Comparison of ENCODE assay signal across 18 cellular contexts in genomic region chr6:43734294-43734665, GRCh38. TPM values are rescaled to one million over a fixed set of nuclear protein-coding genes. Genes with fewer than 3 reads are reported as not detected.
DNase-seq lines count a peak whose midpoint lies in the region; ATAC-seq and TF ChIP-seq lines count a peak whose summit lies in the region.
"Had no signal": no experiment of that assay in that cellular context is flagged by ENCODE, and none has a peak within 500 bp of the region (broad histone marks: within the 10 kb centered on the region; RNA-seq: fewer than 3 reads in every experiment).

No MANE protein-coding gene starts in this region.

- H3K9ac ChIP-seq in neural progenitor cell (no peak overlapping the region), PC-3 (ENCODE audit: low read length) (no peak overlapping the region)

- H3K36me3 ChIP-seq in neural progenitor cell (no peaks in the 10 kb centered on the region), PC-3 (ENCODE audit: low read depth, low read length) (no peaks in the 10 kb centered on the region)
- H3K36me3 ChIP-seq: ovary had no signal

- no peaks in the 10 kb centered on the region for H4K20me1 ChIP-seq in neural progenitor cell (ENCODE audit: low read depth)
- H4K20me1 ChIP-seq in PC-3 (ENCODE audit: low read length): no peaks in the 10 kb centered on the region

- H3K9me3 ChIP-seq in neural progenitor cell (ENCODE audit: low read depth): peaks cover 7% of the 10 kb centered on the region
- peaks cover 8% of the 10 kb centered on the region; the same call in 1 of the 2 replicates for H3K9me3 ChIP-seq in PC-3 (ENCODE audit: low read length)

- no peaks in the 10 kb centered on the region for H3K36me3 Mint-ChIP-seq in activated CD8-positive, alpha-beta T cell treated with anti-CD3 and anti-CD28 coated beads for 36 hours (ENCODE audit: low read depth)
- H3K36me3 Mint-ChIP-seq in neural progenitor cell: peaks cover 2% of the 10 kb centered on the region

- peaks cover 9% of the 10 kb centered on the region for H3K4me1 ChIP-seq in neural progenitor cell
- peaks cover 9% of the 10 kb centered on the region for H3K4me1 ChIP-seq in PC-3 (ENCODE audit: insufficient read depth, low read length)

- peaks cover 19% of the 10 kb centered on the region for H3K9me3 Mint-ChIP-seq in activated CD8-positive, alpha-beta T cell treated with anti-CD3 and anti-CD28 coated beads for 36 hours
- H3K9me3 Mint-ChIP-seq in neural progenitor cell: peaks cover 18% of the 10 kb centered on the region

- no TSS peak for BruUV-seq in PC-3 (replicated peaks; lab: Mats Ljungman, UMichigan)

- H3F3A ChIP-seq in neural progenitor cell (ENCODE audit: low read depth) (no peaks in the 10 kb centered on the region), PC-3 (ENCODE audit: low read length, unreplicated experiment) (no peaks in the 10 kb centered on the region)

- no peak for TF ChIP-seq CTCF in activated CD8-positive, alpha-beta T cell treated with anti-CD3 and anti-CD28 coated beads for 36 hours (IDR thresholded peaks at IDR 0.05)
- TF ChIP-seq CTCF in neural progenitor cell (IDR thresholded peaks at IDR 0.05) (no peak), PC-3 (conservative IDR thresholded peaks at IDR 0.05; ENCODE audit: low read depth, low read length) (no peak)

- no peaks in the 10 kb centered on the region for H3K27me3 Mint-ChIP-seq in activated CD8-positive, alpha-beta T cell treated with anti-CD3 and anti-CD28 coated beads for 36 hours
- H3K27me3 Mint-ChIP-seq in neural progenitor cell (ENCODE audit: insufficient read depth, low read depth): peaks cover 18% of the 10 kb centered on the region

- no peaks in the 10 kb centered on the region for H3K27me3 ChIP-seq in neural progenitor cell
- no peaks in the 10 kb centered on the region for H3K27me3 ChIP-seq in PC-3 (ENCODE audit: low read length)
- H3K27me3 ChIP-seq: ovary had no signal

- peak overlapping the region; percentile 86 for H3K27ac Mint-ChIP-seq in activated CD8-positive, alpha-beta T cell treated with anti-CD3 and anti-CD28 coated beads for 36 hours
- H3K27ac Mint-ChIP-seq in neural progenitor cell: no peak overlapping the region
- H3K27ac Mint-ChIP-seq: endodermal cell had no signal

- H3K4me3 ChIP-seq in neural progenitor cell (no peak overlapping the region), PC-3 (ENCODE audit: low read length) (no peak overlapping the region)
- H3K4me3 ChIP-seq: ovary had no signal

- POLR2A ChIA-PET in activated CD8-positive, alpha-beta T cell treated with anti-CD3 and anti-CD28 coated beads for 36 hours (lab: Charles Lee): interaction anchor here (0.8 to 1.2 kb wide), 3 partner anchors 11 to 39 kb away, joined by 3 to 7 read pairs (median 3); no protein-coding TSS in a partner anchor
- POLR2A ChIA-PET in PC-3 (lab: Charles Lee; ENCODE audit: unreplicated experiment): no interaction called here

- CTCF ChIA-PET in activated CD8-positive, alpha-beta T cell treated with anti-CD3 and anti-CD28 coated beads for 36 hours (lab: Charles Lee): interaction anchor here (1.0 to 1.2 kb wide), 4 partner anchors 10 to 35 kb away, joined by 3 to 6 read pairs (median 4); partner anchors contain the start of gene VEGFA
- CTCF ChIA-PET in PC-3 (lab: Charles Lee): no interaction called here

- H2AFZ ChIP-seq in neural progenitor cell (replicated peaks) (peak overlapping the region; percentile 76), PC-3 (ENCODE audit: low read length) (no peak overlapping the region)

- peak; percentile 13 for ATAC-seq in HG02588 (IDR thresholded peaks at IDR 0.05; ENCODE audit: unreplicated experiment)
- no peak for ATAC-seq in activated CD8-positive, alpha-beta T cell treated with anti-CD3 and anti-CD28 coated beads for 36 hours
- no peak for ATAC-seq in GM21526 (IDR thresholded peaks at IDR 0.05; ENCODE audit: low FRiP score, unreplicated experiment)
- ATAC-seq in PC-3: no peak

- H3K4me2 ChIP-seq in neural progenitor cell (no peak overlapping the region), PC-3 (ENCODE audit: low read length) (no peak overlapping the region)

- no peak overlapping the region for H3K4me3 Mint-ChIP-seq in activated CD8-positive, alpha-beta T cell treated with anti-CD3 and anti-CD28 coated beads for 36 hours
- H3K4me3 Mint-ChIP-seq in neural progenitor cell: no peak overlapping the region
- H3K4me3 Mint-ChIP-seq: endodermal cell had no signal

- no peaks in the 10 kb centered on the region for H3K9me2 ChIP-seq in PC-3 (replicated peaks; ENCODE audit: low read length)

- intact Hi-C loops in activated CD8-positive, alpha-beta T cell treated with anti-CD3 and anti-CD28 coated beads for 36 hours (cut with micrococcal nuclease): no loop called here
- intact Hi-C loops in PC-3 (cut with micrococcal nuclease): no loop called here

- H3K4me1 Mint-ChIP-seq in activated CD8-positive, alpha-beta T cell treated with anti-CD3 and anti-CD28 coated beads for 36 hours (ENCODE audit: low read depth): peaks cover 14% of the 10 kb centered on the region
- H3K4me1 Mint-ChIP-seq in neural progenitor cell: peaks cover 9% of the 10 kb centered on the region

- H3K79me2 ChIP-seq in neural progenitor cell (ENCODE audit: low read depth) (no peaks in the 10 kb centered on the region), PC-3 (ENCODE audit: low read length) (no peaks in the 10 kb centered on the region)

- DNase-seq in NCI-H82 (lab: John Stamatoyannopoulos, UW) (peak; percentile 44), NCI-H82 treated with DMSO at 0.1 percent for 48 hours (lab: John Stamatoyannopoulos, UW; ENCODE audit: unreplicated experiment) (no peak), neural progenitor cell (ENCODE audit: low spot score) (no peak), AG08395 (ENCODE audit: low spot score) (no peak), PC-3 (no peak)
- DNase-seq in activated CD8-positive, alpha-beta T cell treated with anti-CD3 and anti-CD28 coated beads for 36 hours: no peak
- DNase-seq: amygdala, hippocampal formation, Kasumi-1, NCI-H1436, NCI-H446, SIG-M5, T1000 had no signal

- H3K27ac ChIP-seq in neural progenitor cell (no peak overlapping the region), PC-3 (ENCODE audit: low read length) (no peak overlapping the region)
- H3K27ac ChIP-seq: 22Rv1, ovary had no signal

RNA-seq across cellular contexts. Expression of gene VEGFA, which starts 35.7 kb away (rescaled TPM):
- 100 to 1,000 TPM in 1 of 2 experiments, 10 to 100 TPM in 1; 93.7 to 104 TPM for total RNA-seq in activated CD8-positive, alpha-beta T cell treated with anti-CD3 and anti-CD28 coated beads for 36 hours
- total RNA-seq in neural progenitor cell (ENCODE audit: low replicate concordance): 49.6 and 78.6 TPM in 2 replicates
- total RNA-seq in PC-3 (2014; rRNA removed): 146 and 190 TPM in 2 replicates

RNA-seq across cellular contexts. Expression of gene MRPS18A, which starts 46.7 kb away (rescaled TPM):
- 10 to 100 TPM; 45.4 to 52.9 TPM for total RNA-seq in activated CD8-positive, alpha-beta T cell treated with anti-CD3 and anti-CD28 coated beads for 36 hours
- total RNA-seq in neural progenitor cell (ENCODE audit: low replicate concordance) (34.5 and 52.7 TPM in 2 replicates), PC-3 (2014; rRNA removed) (91.5 and 105 TPM in 2 replicates)
